Comparison of ENCODE assay signal across 11 cellular contexts in genomic region chr1:85078903-85079302, GRCh38. TPM values are rescaled to one million over a fixed set of nuclear protein-coding genes. Genes with fewer than 3 reads are reported as not detected.
DNase-seq lines count a peak whose midpoint lies in the region; ATAC-seq and TF ChIP-seq lines count a peak whose summit lies in the region.
"Had no signal": no experiment of that assay in that cellular context is flagged by ENCODE, and none has a peak within 500 bp of the region (broad histone marks: within the 10 kb centered on the region; RNA-seq: fewer than 3 reads in every experiment).

No MANE protein-coding gene starts in this region.

- ATAC-seq in psoas muscle = no peak

- H3K4me1 ChIP-seq in Loucy (ENCODE audit: insufficient read depth, low read length, poor library complexity, severe bottlenecking) = no peaks in the 10 kb centered on the region
- H3K4me1 ChIP-seq in osteoblast (ENCODE audit: insufficient read depth, low read length) = no peaks in the 10 kb centered on the region
- no peaks in the 10 kb centered on the region for H3K4me1 ChIP-seq in psoas muscle

- H3K79me2 ChIP-seq in Loucy (ENCODE audit: insufficient read depth, low read length) (no peaks in the 10 kb centered on the region), osteoblast (ENCODE audit: insufficient read depth, low read length) (no peaks in the 10 kb centered on the region)

- H3K4me2 ChIP-seq in Loucy (ENCODE audit: low read depth, low read length, poor library complexity, severe bottlenecking) = no peak overlapping the region
- H3K4me2 ChIP-seq in osteoblast (ENCODE audit: insufficient read depth, low read length) = no peak overlapping the region

- H3F3A ChIP-seq in Loucy (ENCODE audit: low read depth) = no peaks in the 10 kb centered on the region

- no peak overlapping the region for H3K9ac ChIP-seq in Loucy (ENCODE audit: low read depth, low read length, poor library complexity, severe bottlenecking)

- H3K27me3 ChIP-seq in Loucy (ENCODE audit: insufficient read depth, low read length, poor library complexity, severe bottlenecking) (no peaks in the 10 kb centered on the region), osteoblast (ENCODE audit: insufficient read depth, low read length) (no peaks in the 10 kb centered on the region), psoas muscle (ENCODE audit: insufficient read depth in 3 of 3, low read length in 2 of 3) (no peaks in the 10 kb centered on the region)

- no peak overlapping the region for H3K27ac ChIP-seq in osteoblast (ENCODE audit: low read depth, low read length)
- no peak overlapping the region for H3K27ac ChIP-seq in psoas muscle

- H2AFZ ChIP-seq in Loucy (ENCODE audit: low read length) (no peak overlapping the region), osteoblast (ENCODE audit: low read length) (no peak overlapping the region)

- H3K9me2 ChIP-seq in Loucy (replicated peaks; ENCODE audit: low read depth, low read length) = no peaks in the 10 kb centered on the region

- peak; percentile 42 for TF ChIP-seq CTCF in Loucy (conservative IDR thresholded peaks at IDR 0.05; ENCODE audit: low read length)
- peak; percentile 60 for TF ChIP-seq CTCF in choroid plexus epithelial cell (conservative IDR thresholded peaks at IDR 0.05; ENCODE audit: low read depth, low read length)
- TF ChIP-seq CTCF in osteoblast (IDR thresholded peaks at IDR 0.05; ENCODE audit: extremely low read depth, low read depth, low read length) = peak; percentile 44
- no peak for TF ChIP-seq CTCF in psoas muscle (IDR thresholded peaks at IDR 0.05)

- no peaks in the 10 kb centered on the region for H3K36me3 ChIP-seq in Loucy (ENCODE audit: insufficient read depth, low read length)
- H3K36me3 ChIP-seq in osteoblast (ENCODE audit: insufficient read depth, low read length) = no peaks in the 10 kb centered on the region
- no peaks in the 10 kb centered on the region for H3K36me3 ChIP-seq in psoas muscle (ENCODE audit: insufficient read depth in 1 of 2, low read depth in 1 of 2)

- DNase-seq in NCI-H146 treated with DMSO at 0.1 percent for 48 hours (lab: John Stamatoyannopoulos, UW; ENCODE audit: unreplicated experiment) = peak; percentile 2
- no peak for DNase-seq in NCI-H146 (lab: John Stamatoyannopoulos, UW)
- DNase-seq in choroid plexus epithelial cell (ENCODE audit: low read depth) = peak; percentile 68
- DNase-seq in osteoblast (ENCODE audit: insufficient read length, low spot score, missing footprints) = peak; percentile 76
- no peak for DNase-seq in psoas muscle
- no peak for DNase-seq in nucleus accumbens (lab: John Stamatoyannopoulos, UW)
- no peak for DNase-seq in activated gamma-delta T cell treated with Interleukin-2 at 50 U/mL for 16 hours
- DNase-seq: 8988T; activated T-cell treated with anti-CD3 and anti-CD28 coated beads, Interleukin-2, amount 50 U/mL, for 48 hours; NCI-H187 had no signal

- H3K9me3 ChIP-seq in Loucy (ENCODE audit: insufficient read depth, low read depth, low read length) = no peaks in the 10 kb centered on the region
- no peaks in the 10 kb centered on the region for H3K9me3 ChIP-seq in osteoblast (ENCODE audit: low read depth, low read length)
- H3K9me3 ChIP-seq in psoas muscle = no peaks in the 10 kb centered on the region

- H4K20me1 ChIP-seq in Loucy (ENCODE audit: insufficient read depth, low read length, poor library complexity, severe bottlenecking) (no peaks in the 10 kb centered on the region), osteoblast (ENCODE audit: insufficient read depth, low read length) (no peaks in the 10 kb centered on the region)

- WGBS in psoas muscle, 3 donors = 50 to 51% (median 50%) methylated on average over 3 of the region's 3 CpGs

- intact Hi-C loops in psoas muscle (cut with DNase I) = no loop called here

- H3K4me3 ChIP-seq in Loucy (ENCODE audit: low read length, poor library complexity, severe bottlenecking) (no peak overlapping the region), choroid plexus epithelial cell (ENCODE audit: low read depth, low read length) (no peak overlapping the region), osteoblast (ENCODE audit: insufficient read depth, low read length) (no peak overlapping the region), psoas muscle (no peak overlapping the region)

RNA-seq across cellular contexts. Expression of gene MCOLN3, which starts 30.6 kb away (rescaled TPM):
- total RNA-seq in osteoblast (4.0 and 4.7 TPM in 2 replicates), psoas muscle (under 1 TPM in 2 of 4 donors, not detected in 2; 0.52 to 0.62 TPM)
- polyA plus RNA-seq in psoas muscle = under 1 TPM in 2 of 3 donors, not detected in 1; 0.06 to 0.12 TPM

Comparison
In these comparisons a context has a peak if more than half of its experiments do, and no peak if none do; other contexts are left out.
1. DNase-seq: peak in NCI-H146 treated with DMSO at 0.1 percent for 48 hours (single experiment), choroid plexus epithelial cell (single experiment) and osteoblast (single experiment); none in NCI-H146 (single experiment), psoas muscle (0 of 2), nucleus accumbens (0 of 56) and activated gamma-delta T cell treated with Interleukin-2 at 50 U/mL for 16 hours (single experiment).